8 cellular contexts compared by ENCODE assay signal in the genomic region with DNA sequence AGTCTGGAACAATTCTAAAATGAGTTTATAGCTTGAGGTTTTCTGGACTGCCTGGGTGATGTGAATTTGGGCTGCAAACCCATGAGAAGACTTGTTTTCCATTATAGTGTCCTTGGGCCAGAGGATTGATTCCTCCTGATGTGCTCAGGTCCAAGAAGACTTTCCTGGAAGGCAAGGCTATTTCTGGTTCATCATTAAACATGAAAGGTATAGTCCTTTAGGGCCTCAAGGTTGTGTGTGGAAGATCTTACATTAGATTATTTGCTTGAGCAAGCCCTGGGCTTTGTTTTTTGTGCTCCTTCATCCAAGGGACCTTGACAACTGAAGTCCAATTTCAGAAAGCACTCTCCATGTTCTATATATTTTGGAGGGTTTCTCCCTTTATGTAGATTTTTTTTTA.
"Had no signal": no experiment of that assay in that cellular context is flagged by ENCODE, and none has a peak within 500 bp of the region (broad histone marks: within the 10 kb centered on the region; RNA-seq: fewer than 3 reads in every experiment).

No MANE protein-coding gene starts in this region.

- H3K27ac Mint-ChIP-seq: HFFc6 had no signal

- H3K4me3 Mint-ChIP-seq: HFFc6 had no signal

- H3K27ac ChIP-seq: HL-60 had no signal

- H3K9me3 ChIP-seq: HAP-1 had no signal

- DNase-seq: GOT3, H7, HFFc6, IMR-90, KG1 had no signal

- H3K36me3 ChIP-seq: HAP-1 had no signal

- H3K4me3 ChIP-seq: HAP-1, K562 had no signal

- H3K4me1 ChIP-seq: HAP-1 had no signal
